ENCODE assay signal across 8 cellular contexts in the genomic region with DNA sequence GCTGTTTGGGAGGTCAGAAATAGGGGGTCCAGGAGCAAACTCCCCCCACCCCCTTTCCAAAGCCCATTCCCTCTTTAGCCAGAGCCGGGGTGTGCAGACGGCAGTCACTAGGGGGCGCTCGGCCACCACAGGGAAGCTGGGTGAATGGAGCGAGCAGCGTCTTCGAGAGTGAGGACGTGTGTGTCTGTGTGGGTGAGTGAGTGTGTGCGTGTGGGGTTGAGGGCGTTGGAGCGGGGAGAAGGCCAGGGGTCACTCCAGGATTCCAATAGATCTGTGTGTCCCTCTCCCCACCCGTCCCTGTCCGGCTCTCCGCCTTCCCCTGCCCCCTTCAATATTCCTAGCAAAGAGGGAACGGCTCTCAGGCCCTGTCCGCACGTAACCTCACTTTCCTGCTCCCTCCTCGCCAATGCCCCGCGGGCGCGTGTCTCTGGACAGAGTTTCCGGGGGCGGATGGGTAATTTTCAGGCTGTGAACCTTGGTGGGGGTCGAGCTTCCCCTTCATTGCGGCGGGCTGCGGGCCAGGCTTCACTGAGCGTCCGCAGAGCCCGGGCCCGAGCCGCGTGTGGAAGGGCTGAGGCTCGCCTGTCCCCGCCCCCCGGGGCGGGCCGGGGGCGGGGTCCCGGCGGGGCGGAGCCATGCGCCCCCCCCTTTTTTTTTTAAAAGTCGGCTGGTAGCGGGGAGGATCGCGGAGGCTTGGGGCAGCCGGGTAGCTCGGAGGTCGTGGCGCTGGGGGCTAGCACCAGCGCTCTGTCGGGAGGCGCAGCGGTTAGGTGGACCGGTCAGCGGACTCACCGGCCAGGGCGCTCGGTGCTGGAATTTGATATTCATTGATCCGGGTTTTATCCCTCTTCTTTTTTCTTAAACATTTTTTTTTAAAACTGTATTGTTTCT. TPM values are rescaled to one million over a fixed set of nuclear protein-coding genes. Genes with fewer than 3 reads are reported as not detected.
DNase-seq lines count a peak whose midpoint lies in the region; ATAC-seq and TF ChIP-seq lines count a peak whose summit lies in the region.

TSS of gene VEGFA (plus strand) at position 686 of the 891 bp plus-strand sequence.

- peak within 1 kb of the TSS; percentile 91 for H3K27ac Mint-ChIP-seq in activated CD4-positive, alpha-beta T cell treated with anti-CD3 and anti-CD28 coated beads for 36 hours

- H3K4me3 Mint-ChIP-seq in activated CD4-positive, alpha-beta T cell treated with anti-CD3 and anti-CD28 coated beads for 36 hours, result peak within 1 kb of the TSS; percentile 96

- H3K27ac ChIP-seq in layer of hippocampus (ENCODE audit: low read depth, low read length), result peak within 1 kb of the TSS; percentile 80

- no peaks in the 10 kb centered on the region for H3K9me3 Mint-ChIP-seq in activated CD4-positive, alpha-beta T cell treated with anti-CD3 and anti-CD28 coated beads for 36 hours (ENCODE audit: low read depth)

- H3K27me3 ChIP-seq in layer of hippocampus (ENCODE audit: control insufficient read depth, insufficient read depth, low read length), result no peaks in the 10 kb centered on the region

- intact Hi-C loops in activated CD4-positive, alpha-beta T cell treated with anti-CD3 and anti-CD28 coated beads for 36 hours (cut with DNase I, micrococcal nuclease), result loop anchor here (1.0 to 10.0 kb wide), 20 partner anchors 45 to 617 kb away; partner anchors contain the start of genes HSP90AB1 (in 2 of the 2), AARS2 (in 1 of the 2), ABCC10 (in 1 of the 2) and CDC5L (in 1 of the 2)

- H3K4me1 Mint-ChIP-seq in activated CD4-positive, alpha-beta T cell treated with anti-CD3 and anti-CD28 coated beads for 36 hours, result peaks cover 18% of the 10 kb centered on the region

- peak; percentile 99 for TF ChIP-seq CTCF in choroid plexus epithelial cell (conservative IDR thresholded peaks at IDR 0.05; ENCODE audit: low read depth, low read length)

- peak; percentile 50 for ATAC-seq in GM19035 (IDR thresholded peaks at IDR 0.05; ENCODE audit: unreplicated experiment)
- ATAC-seq in HG03378 (IDR thresholded peaks at IDR 0.05; ENCODE audit: unreplicated experiment), result peak; percentile 47
- peak; percentile 74 for ATAC-seq in activated CD4-positive, alpha-beta T cell treated with anti-CD3 and anti-CD28 coated beads for 36 hours

- POLR2A ChIA-PET in activated CD4-positive, alpha-beta T cell treated with anti-CD3 and anti-CD28 coated beads for 36 hours (lab: Charles Lee), result interaction anchor here (1.1 to 1.8 kb wide), 6 partner anchors 9 to 477 kb away, joined by 3 to 10 read pairs (median 4); partner anchors contain the start of genes GTPBP2 and HSP90AB1

- CTCF ChIA-PET in activated CD4-positive, alpha-beta T cell treated with anti-CD3 and anti-CD28 coated beads for 36 hours (lab: Charles Lee), result interaction anchor here (0.5 to 4.4 kb wide), 32 partner anchors 9 to 618 kb away, joined by 3 to 46 read pairs (median 3); partner anchors contain the start of genes CDC5L and MRPS18A

- peaks cover 4% of the 10 kb centered on the region for H3K27me3 Mint-ChIP-seq in activated CD4-positive, alpha-beta T cell treated with anti-CD3 and anti-CD28 coated beads for 36 hours

- peaks cover 21% of the 10 kb centered on the region for H3K36me3 Mint-ChIP-seq in activated CD4-positive, alpha-beta T cell treated with anti-CD3 and anti-CD28 coated beads for 36 hours (ENCODE audit: low read depth)

- H3K4me3 ChIP-seq in choroid plexus epithelial cell (ENCODE audit: low read depth, low read length), result peak within 1 kb of the TSS; percentile 92

- DNase-seq in AML-193 (lab: John Stamatoyannopoulos, UW) (peak; percentile 83 to 86), NCI-H510A (lab: John Stamatoyannopoulos, UW) (peak; percentile 74), choroid plexus epithelial cell (ENCODE audit: low read depth) (peak; percentile 90)
- peak; percentile 95 for DNase-seq in activated CD4-positive, alpha-beta T cell treated with anti-CD3 and anti-CD28 coated beads for 36 hours
- DNase-seq in stimulated activated CD4-positive, alpha-beta T cell treated with anti-CD3 and anti-CD28 coated beads, Interleukin-1b, Interleukin-23, amount 100 ng/mL, for 48 hours, result peak; percentile 86

RNA-seq across cellular contexts. Expression of gene VEGFA, which starts in this region (rescaled TPM):
- total RNA-seq in activated CD4-positive, alpha-beta T cell treated with anti-CD3 and anti-CD28 coated beads for 36 hours, result 10 to 100 TPM; 64.6 to 72.8 TPM

Comparison
In these comparisons a context has a peak if more than half of its experiments do, and no peak if none do; other contexts are left out.
1. Peak in every context shown above with its lines: DNase-seq, ATAC-seq, H3K4me3 ChIP-seq and H3K27ac ChIP-seq.